In the genomic region with DNA sequence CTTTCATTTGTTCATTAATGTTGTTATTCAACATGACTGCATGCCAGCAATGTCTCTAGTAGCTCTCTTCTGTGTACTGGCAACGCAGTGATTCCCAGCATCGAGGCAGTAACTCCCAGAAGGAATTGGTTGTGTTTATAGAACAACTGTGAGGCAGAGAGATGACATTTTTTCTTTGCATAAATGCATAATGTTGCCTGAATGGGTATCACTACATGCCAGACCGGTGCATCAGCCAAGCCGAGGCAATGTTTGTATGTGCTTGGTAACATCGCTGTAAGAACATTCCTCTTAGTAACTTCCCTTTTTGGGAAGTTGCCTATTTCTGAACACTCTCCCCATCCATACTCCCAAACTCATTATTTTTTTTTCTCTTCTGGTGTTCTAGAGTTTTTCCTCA, we compare ENCODE assay signal across 13 cellular contexts.
DNase-seq lines count a peak whose midpoint lies in the region; ATAC-seq and TF ChIP-seq lines count a peak whose summit lies in the region.
"Had no signal": no experiment of that assay in that cellular context is flagged by ENCODE, and none has a peak within 500 bp of the region (broad histone marks: within the 10 kb centered on the region; RNA-seq: fewer than 3 reads in every experiment).

No MANE protein-coding gene starts in this region.

- dilution Hi-C loops in mammary epithelial cell (cut with HindIII; ENCODE audit: low sequenced_read_pairs), result no loop called here

- H4K20me1 ChIP-seq in mammary epithelial cell (ENCODE audit: insufficient read depth, low read length), result no peaks in the 10 kb centered on the region

- H3K4me2 ChIP-seq in mammary epithelial cell (ENCODE audit: insufficient read depth, low read depth, low read length) (peak overlapping the region; percentile 61), mesendoderm (ENCODE audit: low read length) (no peak overlapping the region)

- intact Hi-C loops in mammary epithelial cell (cut with micrococcal nuclease), result no loop called here

- H3K27ac ChIP-seq in mammary epithelial cell (ENCODE audit: insufficient read depth, low read depth, low read length) (peak overlapping the region; percentile 80), mesendoderm (ENCODE audit: low read depth, low read length) (no peak overlapping the region), substantia nigra (ENCODE audit: low read depth, low read length, poor library complexity, severe bottlenecking) (no peak overlapping the region)
- H3K27ac ChIP-seq: C4-2B had no signal

- H2AK5ac ChIP-seq in mesendoderm (ENCODE audit: low read length), result no peak overlapping the region

- DNase-seq in AG20443 (ENCODE audit: low spot score) (peak; percentile 22), LHCN-M2 (ENCODE audit: low read depth) (peak; percentile 67), mammary epithelial cell (peak; percentile 74), mesendoderm (peak; percentile 3), NOMO-1 (lab: John Stamatoyannopoulos, UW; ENCODE audit: unreplicated experiment in 2 of 2) (no peak), substantia nigra (lab: John Stamatoyannopoulos, UW) (no peak)
- no peak for DNase-seq in activated CD8-positive, alpha-beta memory T cell treated with anti-CD3 and anti-CD28 coated beads, Interleukin-2, amount 50 U/mL, for 4 hours
- DNase-seq: dermis blood vessel endothelial cell, kidney, NCI-H1048, NCI-H2227 treated with DMSO at 0.1 percent for 48 hours had no signal

- H2BK120ac ChIP-seq in mesendoderm (ENCODE audit: low read depth, low read length), result no peak overlapping the region

- H2BK15ac ChIP-seq in mesendoderm (replicated peaks; ENCODE audit: low read depth), result no peak overlapping the region

- CTCF ChIA-PET in mammary epithelial cell (lab: Charles Lee; ENCODE audit: low non-redundant PET), result no interaction called here

- no peaks in the 10 kb centered on the region for H3K9me3 ChIP-seq in mammary epithelial cell (replicated peaks; ENCODE audit: insufficient read depth, low read length)

- H3K4ac ChIP-seq in mesendoderm (ENCODE audit: low read depth, low read length), result no peak overlapping the region

- H4K8ac ChIP-seq in mesendoderm (ENCODE audit: low read depth, low read length), result no peak overlapping the region

- no peak overlapping the region for H3K9ac ChIP-seq in mammary epithelial cell (ENCODE audit: insufficient read depth, low read length)
- H3K9ac ChIP-seq in mesendoderm (ENCODE audit: low read length), result no peak overlapping the region

- TF ChIP-seq CTCF in mammary epithelial cell (conservative IDR thresholded peaks at IDR 0.05 in 1 of 2, IDR thresholded peaks at IDR 0.05 in 1 of 2; ENCODE audit: extremely low read depth in 1 of 2, insufficient read depth in 1 of 2, low read depth in 1 of 2, low read length in 2 of 2), result no peak

- in situ Hi-C loops in mammary epithelial cell (cut with MboI; ENCODE audit: low sequenced_read_pairs in 2 of 2), result no loop called here

- H3K4me1 ChIP-seq in mammary epithelial cell (ENCODE audit: insufficient read depth, low read length) (peaks cover 20% of the 10 kb centered on the region), mesendoderm (ENCODE audit: control insufficient read depth, low read depth, low read length) (no peaks in the 10 kb centered on the region)

- peak overlapping the region; percentile 13 for H2AFZ ChIP-seq in mammary epithelial cell (ENCODE audit: low read depth, low read length)

- H3K79me1 ChIP-seq in mesendoderm (ENCODE audit: low read length), result no peaks in the 10 kb centered on the region

- H3K79me2 ChIP-seq in mammary epithelial cell (ENCODE audit: insufficient read depth, low read length) (no peaks in the 10 kb centered on the region), mesendoderm (ENCODE audit: control insufficient read depth, insufficient read depth, low read length) (no peaks in the 10 kb centered on the region)

- H3K23ac ChIP-seq in mesendoderm (ENCODE audit: low read length), result no peak overlapping the region

- no peak overlapping the region for H3K56ac ChIP-seq in mesendoderm (ENCODE audit: low read length)

- H3K36me3 ChIP-seq in mammary epithelial cell (ENCODE audit: insufficient read depth, low read length) (no peaks in the 10 kb centered on the region), mesendoderm (ENCODE audit: control insufficient read depth, insufficient read depth, low read length) (no peaks in the 10 kb centered on the region)

- ATAC-seq in GM18517 (IDR thresholded peaks at IDR 0.05; ENCODE audit: unreplicated experiment), result no peak

- no peak overlapping the region for H3K4me3 ChIP-seq in mammary epithelial cell (replicated peaks in 1 of 3; ENCODE audit: insufficient read depth in 1 of 3, low read depth in 2 of 3, low read length in 3 of 3)
- H3K4me3 ChIP-seq in mesendoderm (ENCODE audit: low read length), result no peak overlapping the region

- no peak overlapping the region for H2BK5ac ChIP-seq in mesendoderm (ENCODE audit: low read length)

- H4K5ac ChIP-seq in mesendoderm (ENCODE audit: low read length), result no peak overlapping the region

- WGBS in mammary epithelial cell (ENCODE audit: low coverage, missing lambda C conversion rate), result 50% methylated on average over 5 of the region's 5 CpGs
- no CpG with 5 or more reads among the region's 5 CpGs for WGBS in mesendoderm (ENCODE audit: extremely low coverage, insufficient coverage, low lambda C conversion rate)

- no peak overlapping the region for H3K18ac ChIP-seq in mesendoderm (ENCODE audit: low read length)

- BruUV-seq in mammary epithelial cell (replicated peaks; lab: Mats Ljungman, UMichigan), result no TSS peak

- H3K27me3 ChIP-seq in mammary epithelial cell (ENCODE audit: insufficient read depth, low read length), result no peaks in the 10 kb centered on the region
- H3K27me3 ChIP-seq in mesendoderm (ENCODE audit: insufficient read depth, low read length, poor library complexity), result no peaks in the 10 kb centered on the region

Comparison
In these comparisons a context has a peak if more than half of its experiments do, and no peak if none do; other contexts are left out.
1. DNase-seq: peak in AG20443 (single experiment), LHCN-M2 (single experiment), mammary epithelial cell (single experiment) and mesendoderm (single experiment); none in NOMO-1 (0 of 2), substantia nigra (0 of 49) and activated CD8-positive, alpha-beta memory T cell treated with anti-CD3 and anti-CD28 coated beads, Interleukin-2, amount 50 U/mL, for 4 hours (single experiment).